ENCODE assay signal across 8 cellular contexts in the genomic region with DNA sequence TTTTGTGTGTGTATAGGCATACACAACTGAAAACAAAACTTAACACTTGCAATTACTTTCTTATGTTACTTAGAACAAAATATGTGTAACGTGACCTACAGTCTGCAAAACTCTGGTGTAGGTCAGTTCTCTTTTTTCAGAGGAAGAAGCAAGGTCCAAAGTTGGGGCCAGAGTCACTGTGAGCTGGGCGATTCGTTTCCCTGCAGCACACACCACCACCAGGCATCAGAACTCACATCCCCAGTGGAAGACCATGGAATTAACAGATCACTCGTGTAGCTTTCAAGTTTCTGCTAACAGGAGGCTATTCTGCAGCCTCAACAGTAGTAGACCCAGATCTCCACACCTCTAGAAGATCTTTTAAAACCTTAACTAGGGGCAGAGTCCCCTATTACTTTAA. TPM values are rescaled to one million over a fixed set of nuclear protein-coding genes. Genes with fewer than 3 reads are reported as not detected.
DNase-seq lines count a peak whose midpoint lies in the region; ATAC-seq and TF ChIP-seq lines count a peak whose summit lies in the region.

No MANE protein-coding gene starts in this region.

- 29% methylated on average over 1 of the region's 4 CpGs; no CpG with 5 or more reads in 1 of the 2 experiments for WGBS in IMR-90 (ENCODE audit: extremely low coverage in 2 of 2, insufficient read length in 1 of 2), 2 experiments

- dilution Hi-C loops in IMR-90 (cut with HindIII; ENCODE audit: low sequenced_read_pairs, unreplicated experiment), result no loop called here

- H3K4me1 Mint-ChIP-seq in stimulated activated memory B cell treated with anti-CD40 and anti-IgM and Interleukin-4, amounts not matched to agents 10 μg/mL and 1 μg/mL and 100 μg/mL, for 72 hours, result peaks cover 98% of the 10 kb centered on the region

- no peak overlapping the region for H2AK9ac ChIP-seq in IMR-90 (replicated peaks; ENCODE audit: low read depth, low read length, poor library complexity)

- ATAC-seq in IMR-90 (ENCODE audit: low read depth), result 0 out of 2 replicates have a peak, but pooled peaks have one; percentile 15
- peak; percentile 28 for ATAC-seq in stimulated activated memory B cell treated with anti-CD40 and anti-IgM and Interleukin-4, amounts not matched to agents 10 μg/mL and 1 μg/mL and 100 μg/mL, for 72 hours
- no peak for ATAC-seq in HG02798 (IDR thresholded peaks at IDR 0.05; ENCODE audit: poor library complexity, unreplicated experiment)
- ATAC-seq in mucosa of descending colon, result no peak
- no peak for ATAC-seq in HG03139 (IDR thresholded peaks at IDR 0.05; ENCODE audit: unreplicated experiment)

- peaks cover 21% of the 10 kb centered on the region for H3K36me3 Mint-ChIP-seq in stimulated activated memory B cell treated with anti-CD40 and anti-IgM and Interleukin-4, amounts not matched to agents 10 μg/mL and 1 μg/mL and 100 μg/mL, for 72 hours

- TF ChIP-seq CTCF in IMR-90 (conservative IDR thresholded peaks at IDR 0.05; ENCODE audit: low read depth, low read length), result no peak
- no peak for TF ChIP-seq CTCF in mucosa of descending colon (IDR thresholded peaks at IDR 0.05)

- POLR2A ChIA-PET in IMR-90 (lab: Charles Lee; ENCODE audit: unreplicated experiment), result no interaction called here

- no peak overlapping the region for H2BK120ac ChIP-seq in IMR-90 (ENCODE audit: low read depth, low read length)

- H3K27ac ChIP-seq in IMR-90 (ENCODE audit: insufficient read depth, low read length), result no peak overlapping the region

- TF ChIP-seq POLR2A in IMR-90 (IDR thresholded peaks at IDR 0.05; ENCODE audit: low read depth, low read length), result no peak

- H2BK20ac ChIP-seq in IMR-90 (ENCODE audit: low read depth, low read length), result no peak overlapping the region

- no peak overlapping the region for H2BK5ac ChIP-seq in IMR-90 (ENCODE audit: low read depth, low read length, poor library complexity, severe bottlenecking)

- H2AK5ac ChIP-seq in IMR-90 (ENCODE audit: low read depth, low read length), result no peak overlapping the region

- H4K8ac ChIP-seq in IMR-90 (ENCODE audit: low read depth in 2 of 2, low read length in 2 of 2), result no peak overlapping the region

- in situ Hi-C loops in IMR-90 (cut with MboI; ENCODE audit: low sequenced_read_pairs), result loop anchor here (10.0 kb wide), 1 partner anchor 60 kb away; no protein-coding TSS in a partner anchor

- DNase-seq in IMR-90, result no peak
- DNase-seq in adipocyte (ENCODE audit: low read depth), result no peak
- peak; percentile 18 for DNase-seq in kidney tubule cell (ENCODE audit: low spot score)
- no peak for DNase-seq in mucosa of descending colon
- DNase-seq in epidermal melanocyte (ENCODE audit: insufficient read length, low spot score), result no peak

- peaks cover 61 to 97% of the 10 kb centered on the region in 2 experiments for H3K79me1 ChIP-seq in IMR-90 (ENCODE audit: low read depth in 1 of 2, low read length in 2 of 2)

- 0 out of 2 replicates have a peak overlapping the region, but pooled peaks have one; percentile 31 for H3K14ac ChIP-seq in IMR-90 (replicated peaks; ENCODE audit: low read depth, low read length)

- H3K4me3 ChIP-seq in IMR-90 (ENCODE audit: insufficient read depth, low read depth, low read length), result no peak overlapping the region
- peak overlapping the region; percentile 62 for H3K4me3 ChIP-seq in adipocyte (ENCODE audit: low read length)
- H3K4me3 ChIP-seq in mucosa of descending colon, result no peak overlapping the region

- no peak overlapping the region for H3K4me2 ChIP-seq in IMR-90 (ENCODE audit: low read depth, low read length)

- H3K4ac ChIP-seq in IMR-90 (ENCODE audit: low read depth, low read length), result no peak overlapping the region

- no TSS peak for BruUV-seq in IMR-90 (replicated peaks; lab: Mats Ljungman, UMichigan)

- H3K27me3 ChIP-seq in IMR-90 (ENCODE audit: control insufficient read depth, insufficient read depth, low read length), result no peaks in the 10 kb centered on the region
- no peaks in the 10 kb centered on the region for H3K27me3 ChIP-seq in adipocyte (replicated peaks; ENCODE audit: control insufficient read depth, insufficient read depth, low read length)

- peak overlapping the region; percentile 79 for H3K27ac Mint-ChIP-seq in stimulated activated memory B cell treated with anti-CD40 and anti-IgM and Interleukin-4, amounts not matched to agents 10 μg/mL and 1 μg/mL and 100 μg/mL, for 72 hours

- H4K5ac ChIP-seq in IMR-90 (ENCODE audit: low read depth, low read length), result no peak overlapping the region

- no peaks in the 10 kb centered on the region for H3K9me3 Mint-ChIP-seq in stimulated activated memory B cell treated with anti-CD40 and anti-IgM and Interleukin-4, amounts not matched to agents 10 μg/mL and 1 μg/mL and 100 μg/mL, for 72 hours

- H3K27me3 Mint-ChIP-seq in stimulated activated memory B cell treated with anti-CD40 and anti-IgM and Interleukin-4, amounts not matched to agents 10 μg/mL and 1 μg/mL and 100 μg/mL, for 72 hours, result no peaks in the 10 kb centered on the region

- H2BK15ac ChIP-seq in IMR-90 (ENCODE audit: low read depth, low read length), result no peak overlapping the region

- H3K23ac ChIP-seq in IMR-90 (ENCODE audit: low read depth, low read length), result peak overlapping the region; percentile 17; the same call in 1 of the 2 replicates

- no peak for TF ChIP-seq RAD21 in IMR-90 (IDR thresholded peaks at IDR 0.05; ENCODE audit: low read length)

- peaks cover 31% of the 10 kb centered on the region for H3K9me1 ChIP-seq in IMR-90 (ENCODE audit: insufficient read depth, low read length)

- H2AFZ ChIP-seq in IMR-90 (replicated peaks; ENCODE audit: low read length, poor library complexity), result no peak overlapping the region

- intact Hi-C loops in IMR-90 (cut with micrococcal nuclease), result no loop called here
- intact Hi-C loops in mucosa of descending colon (cut with DNase I, micrococcal nuclease), result no loop called here

- H3K9me3 ChIP-seq in IMR-90 (ENCODE audit: control insufficient read depth, insufficient read depth, low read length), result no peaks in the 10 kb centered on the region
- no peaks in the 10 kb centered on the region for H3K9me3 ChIP-seq in adipocyte (ENCODE audit: control insufficient read depth, low read length)
- no peaks in the 10 kb centered on the region for H3K9me3 ChIP-seq in mucosa of descending colon

- peak overlapping the region; percentile 61 for H3K4me3 Mint-ChIP-seq in stimulated activated memory B cell treated with anti-CD40 and anti-IgM and Interleukin-4, amounts not matched to agents 10 μg/mL and 1 μg/mL and 100 μg/mL, for 72 hours

- H3K56ac ChIP-seq in IMR-90 (ENCODE audit: extremely low read depth, insufficient read depth, low read length), result no peak overlapping the region

- no peak overlapping the region for H3K18ac ChIP-seq in IMR-90 (ENCODE audit: low read depth, low read length)

- CTCF ChIA-PET in IMR-90 (lab: Yijun Ruan, JAX), result interaction anchor here (0.5 to 1.0 kb wide), 2 partner anchors 11 to 14 kb away, joined by 3 read pairs; no protein-coding TSS in a partner anchor

- no peak overlapping the region for H4K91ac ChIP-seq in IMR-90 (ENCODE audit: insufficient read depth, low read depth, low read length)

- peaks cover 14% of the 10 kb centered on the region for H3K4me1 ChIP-seq in IMR-90 (ENCODE audit: control insufficient read depth, insufficient read depth, low read length)
- peaks cover 37% of the 10 kb centered on the region for H3K4me1 ChIP-seq in adipocyte (ENCODE audit: control insufficient read depth, insufficient read depth, low read length)
- H3K4me1 ChIP-seq in mucosa of descending colon (ENCODE audit: low read depth), result peaks cover 69% of the 10 kb centered on the region

- H3K36me3 ChIP-seq in IMR-90 (ENCODE audit: control insufficient read depth, insufficient read depth, low read length), result no peaks in the 10 kb centered on the region; the same call in 1 of the 2 replicates
- H3K36me3 ChIP-seq in adipocyte (ENCODE audit: control insufficient read depth, insufficient read depth, low read length, severe bottlenecking), result peaks cover 1% of the 10 kb centered on the region
- no peaks in the 10 kb centered on the region for H3K36me3 ChIP-seq in mucosa of descending colon (ENCODE audit: low read depth)

- no peak overlapping the region for H3K9ac ChIP-seq in IMR-90 (ENCODE audit: low read depth, low read length)
- H3K9ac ChIP-seq in adipocyte (ENCODE audit: low read length), result peak overlapping the region; percentile 76

- H4K20me1 ChIP-seq in IMR-90 (ENCODE audit: insufficient read depth, low read length), result peaks cover 95% of the 10 kb centered on the region

TF ChIP-seq in IMR-90, 13 proteins besides CTCF, POLR2A, EP300 and RAD21 (continues in another document):
- no peak for TF ChIP-seq BHLHE40 (IDR thresholded peaks at IDR 0.05; ENCODE audit: low read depth, low read length)
- no peak for TF ChIP-seq FOS (IDR thresholded peaks at IDR 0.05; ENCODE audit: low read depth, low read length)
- no peak for TF ChIP-seq NFE2L2 (IDR thresholded peaks at IDR 0.05; ENCODE audit: low read depth, low read length)
- no peak for TF ChIP-seq MAZ (IDR thresholded peaks at IDR 0.05; ENCODE audit: borderline replicate concordance, low read depth, low read length)
- no peak for TF ChIP-seq ELK1 (IDR thresholded peaks at IDR 0.05; ENCODE audit: borderline replicate concordance, low read depth, low read length)
- TF ChIP-seq, protein P1, sequence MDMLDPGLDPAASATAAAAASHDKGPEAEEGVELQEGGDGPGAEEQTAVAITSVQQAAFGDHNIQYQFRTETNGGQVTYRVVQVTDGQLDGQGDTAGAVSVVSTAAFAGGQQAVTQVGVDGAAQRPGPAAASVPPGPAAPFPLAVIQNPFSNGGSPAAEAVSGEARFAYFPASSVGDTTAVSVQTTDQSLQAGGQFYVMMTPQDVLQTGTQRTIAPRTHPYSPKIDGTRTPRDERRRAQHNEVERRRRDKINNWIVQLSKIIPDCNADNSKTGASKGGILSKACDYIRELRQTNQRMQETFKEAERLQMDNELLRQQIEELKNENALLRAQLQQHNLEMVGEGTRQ (IDR thresholded peaks at IDR 0.05; ENCODE audit: low read depth, low read length), result no peak
- TF ChIP-seq MXI1 (IDR thresholded peaks at IDR 0.05; ENCODE audit: borderline replicate concordance, low read depth, low read length), result no peak
- no peak for TF ChIP-seq CHD1 (IDR thresholded peaks at IDR 0.05; ENCODE audit: low read depth, low read length)
- TF ChIP-seq MAFK (IDR thresholded peaks at IDR 0.05; ENCODE audit: low read depth, low read length), result no peak

RNA-seq across cellular contexts. Expression of gene ANP32A, which starts 25.8 kb away (rescaled TPM):
- total RNA-seq in IMR-90 (2012; rRNA removed), result 50.0 and 72.8 TPM in 2 replicates
- polyA plus RNA-seq in IMR-90 (2012; rRNA removed), result 49.2 and 62.4 TPM in 2 replicates
- 10.7 and 12.0 TPM in 2 replicates for polyA plus RNA-seq in IMR-90 (2012; cell fraction: cytosol; rRNA removed)
- polyA plus RNA-seq in IMR-90 (2012; cell fraction: nucleus; rRNA removed; ENCODE audit: low replicate concordance), result 7.1 and 25.0 TPM in 2 replicates
- total RNA-seq in mucosa of descending colon, result 100 to 1,000 TPM; 101 to 113 (median 109) TPM

Comparison
In these comparisons a context has a peak if more than half of its experiments do, and no peak if none do; other contexts are left out.
1. ATAC-seq: peak in IMR-90 (single experiment) and stimulated activated memory B cell treated with anti-CD40 and anti-IgM and Interleukin-4, amounts not matched to agents 10 μg/mL and 1 μg/mL and 100 μg/mL, for 72 hours (single experiment); none in HG02798 (single experiment), mucosa of descending colon (single experiment) and HG03139 (single experiment).